13 cellular contexts compared by ENCODE assay signal in the genomic region with DNA sequence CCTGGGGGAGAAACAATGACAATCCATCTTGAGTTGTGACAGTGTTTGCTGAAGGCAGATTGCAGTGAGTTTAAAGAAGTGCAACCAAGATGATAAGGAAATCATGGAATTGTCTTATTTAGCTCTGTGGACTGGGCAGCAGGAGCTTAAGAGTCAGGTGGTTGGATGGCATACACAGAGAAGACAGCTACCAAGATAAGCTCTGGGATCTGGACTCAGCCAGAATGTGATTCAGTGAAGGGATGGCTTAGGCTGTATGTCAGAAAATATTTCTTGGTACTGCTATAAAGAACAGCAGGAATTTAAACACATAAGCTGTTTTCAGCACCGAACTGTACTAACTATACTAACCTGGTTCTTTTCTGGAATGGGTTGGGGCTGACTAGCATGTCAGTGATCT. TPM values are rescaled to one million over a fixed set of nuclear protein-coding genes. Genes with fewer than 3 reads are reported as not detected.
A peak's percentile ranks its signal among the peaks of the same experiment; 100 is the strongest.
DNase-seq lines count a peak whose midpoint lies in the region; ATAC-seq and TF ChIP-seq lines count a peak whose summit lies in the region.
"Had no signal": no experiment of that assay in that cellular context is flagged by ENCODE, and none has a peak within 500 bp of the region (broad histone marks: within the 10 kb centered on the region; RNA-seq: fewer than 3 reads in every experiment).

No MANE protein-coding gene starts in this region.

- TF ChIP-seq POLR2A in heart left ventricle (IDR thresholded peaks at IDR 0.05): no peak
- no peak for TF ChIP-seq POLR2A in uterus (IDR thresholded peaks at IDR 0.05)

- WGBS in heart left ventricle, 4 donors: 35 to 70% (median 43%) methylated on average over 1 of the region's 1 CpG
- 39 to 47% methylated on average over 1 of the region's 1 CpG for WGBS in heart right ventricle, 2 donors
- 39% methylated on average over 1 of the region's 1 CpG for WGBS in right cardiac atrium

- ATAC-seq in heart left ventricle (peak in 2 of 4 donors; percentile 32 to 63), Right ventricle myocardium inferior (no peak), heart right ventricle (peak in 5 of 8 donors; percentile 34 to 72 (median 49)), right cardiac atrium (no peak), HG02610 (IDR thresholded peaks at IDR 0.05; ENCODE audit: unreplicated experiment) (no peak)
- ATAC-seq: HepG2 had no signal

- no peak for TF ChIP-seq CTCF in heart left ventricle (IDR thresholded peaks at IDR 0.05)
- TF ChIP-seq CTCF in heart right ventricle (IDR thresholded peaks at IDR 0.05): no peak
- no peak for TF ChIP-seq CTCF in uterus (IDR thresholded peaks at IDR 0.05)

- no peak overlapping the region for H3K4me3 ChIP-seq in heart left ventricle
- no peak overlapping the region for H3K4me3 ChIP-seq in heart right ventricle
- no peak overlapping the region for H3K4me3 ChIP-seq in right cardiac atrium (ENCODE audit: low read length)
- no peak overlapping the region for H3K4me3 ChIP-seq in uterus
- H3K4me3 ChIP-seq: BLaER1 treated with 17β-estradiol and CSF1 and Interleukin-3, amounts not matched to agents 10 nM and 100 nM had no signal

- peaks cover 0 to 51% (median 9%) of the 10 kb centered on the region in 12 donors for H3K4me1 ChIP-seq in heart left ventricle
- H3K4me1 ChIP-seq in heart right ventricle: peaks cover 0 to 56% (median 24%) of the 10 kb centered on the region in 9 donors
- H3K4me1 ChIP-seq in right cardiac atrium (ENCODE audit: control insufficient read depth, insufficient read depth, low read length): peaks cover 13% of the 10 kb centered on the region
- no peaks in the 10 kb centered on the region for H3K4me1 ChIP-seq in uterus

- peaks cover 0 to 5% (median 0%) of the 10 kb centered on the region in 9 donors for H3K36me3 ChIP-seq in heart left ventricle
- peaks cover 0 to 9% (median 0%) of the 10 kb centered on the region in 9 donors for H3K36me3 ChIP-seq in heart right ventricle
- H3K36me3 ChIP-seq in uterus: no peaks in the 10 kb centered on the region

- intact Hi-C loops in heart left ventricle (cut with DNase I): no loop called here
- intact Hi-C loops in Right ventricle myocardium inferior (cut with DNase I): no loop called here
- intact Hi-C loops in heart right ventricle (cut with DNase I): no loop called here
- intact Hi-C loops in right cardiac atrium (cut with DNase I): no loop called here
- intact Hi-C loops in uterus (cut with DNase I; ENCODE audit: low total_unique reads): no loop called here

- H3K9me3 ChIP-seq in heart left ventricle (no peaks in the 10 kb centered on the region), heart right ventricle (no peaks in the 10 kb centered on the region), right cardiac atrium (ENCODE audit: control insufficient read depth, low read length) (no peaks in the 10 kb centered on the region), uterus (no peaks in the 10 kb centered on the region)
- H3K9me3 ChIP-seq: BLaER1 treated with 17β-estradiol and CSF1 and Interleukin-3, amounts not matched to agents 10 nM and 100 nM had no signal

- H3K27ac ChIP-seq in heart left ventricle: peak overlapping the region in 8 of 12 donors; percentile 3 to 72 (median 36)
- H3K27ac ChIP-seq in heart right ventricle: peak overlapping the region in 5 of 10 donors; percentile 35 to 59 (median 56)
- H3K27ac ChIP-seq in right cardiac atrium (ENCODE audit: low read length): peak overlapping the region; percentile 75
- no peak overlapping the region for H3K27ac ChIP-seq in uterus
- H3K27ac ChIP-seq: BLaER1 treated with 17β-estradiol and CSF1 and Interleukin-3, amounts not matched to agents 10 nM and 100 nM had no signal

- DNase-seq in heart left ventricle (no peak), Right ventricle myocardium inferior (ENCODE audit: missing footprints) (no peak), heart right ventricle (no peak), right cardiac atrium (no peak), uterus (no peak), NCI-H2171 treated with DMSO at 0.1 percent for 48 hours (lab: John Stamatoyannopoulos, UW) (no peak)
- DNase-seq: 8988T; AML-193; CD4-positive, CD25-positive, alpha-beta regulatory T cell; DMS53 had no signal

- H3K27me3 ChIP-seq in heart left ventricle (no peaks in the 10 kb centered on the region), heart right ventricle (no peaks in the 10 kb centered on the region), right cardiac atrium (ENCODE audit: control insufficient read depth, insufficient read depth) (no peaks in the 10 kb centered on the region), uterus (no peaks in the 10 kb centered on the region)
- H3K27me3 ChIP-seq: BLaER1 treated with 17β-estradiol and CSF1 and Interleukin-3, amounts not matched to agents 10 nM and 100 nM had no signal

RNA-seq across cellular contexts. Expression of a gene that starts 25.4 kb away (rescaled TPM):
- total RNA-seq in heart left ventricle (10 to 100 TPM in 8 of 9 donors, 1 to 10 TPM in 1; 9.5 to 27.2 (median 20.9) TPM), Right ventricle myocardium inferior (15.4 TPM), heart right ventricle (10 to 100 TPM; 12.0 to 28.1 (median 20.1) TPM), right cardiac atrium (10 to 100 TPM; 24.5 to 45.1 (median 27.5) TPM), uterus (10 to 100 TPM; 20.0 to 83.1 (median 31.7) TPM)
- polyA plus RNA-seq in heart left ventricle (1 to 10 TPM; 5.5 to 5.7 TPM), heart right ventricle (1 to 10 TPM; 3.1 to 8.2 TPM), right cardiac atrium (19.8 TPM)

Comparison
In these comparisons a context has a peak if more than half of its experiments do, and no peak if none do; other contexts are left out.
1. ATAC-seq: peak in heart right ventricle (5 of 8); none in Right ventricle myocardium inferior (single experiment), right cardiac atrium (0 of 2) and HG02610 (single experiment).
2. H3K27ac ChIP-seq: peak in heart left ventricle (8 of 12) and right cardiac atrium (single experiment); none in uterus (0 of 2).